ENCODE assay signal across 1 cellular context in genomic region chr6:25962368-25963127, GRCh38.
TF ChIP-seq lines count a peak whose summit lies in the region.

TSS of gene TRIM38 (plus strand) at chr6:25962802. CDS start at chr6:25966523, 3,721 bp downstream.

TF ChIP-seq in HepG2, 621 proteins besides CTCF, POLR2A, EP300 and RAD21 (continued from another document and continues in another):
- TF ChIP-seq ATF5 (CRISPR knock-in tag; IDR thresholded peaks at IDR 0.05; ENCODE audit: low read depth) (no peak), GABPA (IDR thresholded peaks at IDR 0.05; ENCODE audit: low read depth, low read length) (no peak), GABPA (CRISPR knock-in tag; IDR thresholded peaks at IDR 0.05; ENCODE audit: low read depth) (peak; percentile 65; the same call in 1 of the 2 replicates), PTBP1 (IDR thresholded peaks at IDR 0.05; ENCODE audit: low read depth, low read length, poor library complexity, severe bottlenecking) (no peak), MAFK (conservative IDR thresholded peaks at IDR 0.05 in 1 of 2, IDR thresholded peaks at IDR 0.05 in 1 of 2; ENCODE audit: low read length in 2 of 2) (peak in 1 of 2 experiments; percentile 71; a peak in 1 of 4 replicates), SMAD9 (CRISPR knock-in tag; IDR thresholded peaks at IDR 0.05) (0 out of 2 replicates have a peak, but pooled peaks have one; percentile 80), KAT8 (CRISPR knock-in tag; IDR thresholded peaks at IDR 0.05) (peak; percentile 86), ZNF768 (CRISPR knock-in tag; IDR thresholded peaks at IDR 0.05) (no peak), KMT2A (CRISPR knock-in tag; IDR thresholded peaks at IDR 0.05) (peak; percentile 58; the same call in 1 of the 2 replicates), HIC2 (CRISPR knock-in tag; IDR thresholded peaks at IDR 0.05; ENCODE audit: low read depth) (no peak), ZNF615 (CRISPR knock-in tag; IDR thresholded peaks at IDR 0.05; ENCODE audit: borderline replicate concordance) (no peak), ZBTB49 (CRISPR knock-in tag; IDR thresholded peaks at IDR 0.05; ENCODE audit: borderline replicate concordance) (no peak), MLXIP (CRISPR knock-in tag; IDR thresholded peaks at IDR 0.05; ENCODE audit: borderline replicate concordance) (no peak), SALL2 (CRISPR knock-in tag; IDR thresholded peaks at IDR 0.05) (no peak), HMG20B (CRISPR knock-in tag; conservative IDR thresholded peaks at IDR 0.05) (0 out of 2 replicates have a peak, but pooled peaks have one; percentile 6), ZNF605 (CRISPR knock-in tag; IDR thresholded peaks at IDR 0.05) (peak; percentile 7; the same call in 1 of the 2 replicates), ERF (CRISPR knock-in tag; IDR thresholded peaks at IDR 0.05) (peak; percentile 23; the same call in 1 of the 2 replicates), HMGA1 (CRISPR knock-in tag; conservative IDR thresholded peaks at IDR 0.05) (no peak), ELK4 (CRISPR knock-in tag; IDR thresholded peaks at IDR 0.05; ENCODE audit: borderline replicate concordance) (no peak), NFIC (IDR thresholded peaks at IDR 0.05; ENCODE audit: low read length) (no peak; the same call in 1 of the 2 replicates), MTF2 (CRISPR knock-in tag; IDR thresholded peaks at IDR 0.05; ENCODE audit: borderline replicate concordance) (no peak), MXD4 (CRISPR knock-in tag; IDR thresholded peaks at IDR 0.05) (no peak), STAT6 (CRISPR knock-in tag; IDR thresholded peaks at IDR 0.05; ENCODE audit: borderline replicate concordance) (0 out of 2 replicates have a peak, but pooled peaks have one; percentile 58), ZNF10 (CRISPR knock-in tag; IDR thresholded peaks at IDR 0.05; ENCODE audit: borderline replicate concordance, low read depth) (no peak), DNMT3B (CRISPR knock-in tag; conservative IDR thresholded peaks at IDR 0.05) (peak; percentile 23; the same call in 1 of the 2 replicates), DDIT3 (CRISPR knock-in tag; IDR thresholded peaks at IDR 0.05) (no peak), JUND (CRISPR knock-in tag; IDR thresholded peaks at IDR 0.05) (no peak), ZBTB20 (CRISPR knock-in tag; IDR thresholded peaks at IDR 0.05; ENCODE audit: borderline replicate concordance, low read depth) (peak; percentile 60; the same call in 1 of the 2 replicates), NFE2 (CRISPR knock-in tag; IDR thresholded peaks at IDR 0.05) (no peak), POLR2AphosphoS2 (IDR thresholded peaks at IDR 0.05; ENCODE audit: low read depth, low read length) (no peak), CENPT (CRISPR knock-in tag; IDR thresholded peaks at IDR 0.05; ENCODE audit: low read depth) (no peak), CC2D1A (CRISPR knock-in tag; IDR thresholded peaks at IDR 0.05) (no peak), ELF4 (CRISPR knock-in tag; IDR thresholded peaks at IDR 0.05; ENCODE audit: borderline replicate concordance) (0 out of 2 replicates have a peak, but pooled peaks have one; percentile 53), ZNF180 (CRISPR knock-in tag; IDR thresholded peaks at IDR 0.05; ENCODE audit: borderline replicate concordance, low read depth) (no peak), ARID4A (CRISPR knock-in tag; IDR thresholded peaks at IDR 0.05; ENCODE audit: borderline replicate concordance) (peak; percentile 56; the same call in 1 of the 2 replicates), ZNF775 (CRISPR knock-in tag; IDR thresholded peaks at IDR 0.05; ENCODE audit: borderline replicate concordance) (no peak; the same call in 1 of the 2 replicates), ZNF564 (CRISPR knock-in tag; IDR thresholded peaks at IDR 0.05) (no peak), SP140L (CRISPR knock-in tag; IDR thresholded peaks at IDR 0.05; ENCODE audit: borderline replicate concordance) (no peak), ZGPAT (CRISPR knock-in tag; IDR thresholded peaks at IDR 0.05) (peak; percentile 44; the same call in 1 of the 2 replicates), ZNF326 (CRISPR knock-in tag; IDR thresholded peaks at IDR 0.05; ENCODE audit: borderline replicate concordance) (no peak), SOX13 (IDR thresholded peaks at IDR 0.05) (no peak), SOX13 (CRISPR knock-in tag; conservative IDR thresholded peaks at IDR 0.05 in 1 of 2, IDR thresholded peaks at IDR 0.05 in 1 of 2) (peak in 1 of 2 experiments; percentile 35; a peak in 1 of 4 replicates), MBNL3 (CRISPR knock-in tag; conservative IDR thresholded peaks at IDR 0.05) (no peak), MYC (CRISPR knock-in tag; IDR thresholded peaks at IDR 0.05; ENCODE audit: borderline replicate concordance) (no peak), FOXP1 (IDR thresholded peaks at IDR 0.05) (no peak), FOXP1 (CRISPR knock-in tag; IDR thresholded peaks at IDR 0.05) (no peak)
